In the genomic region with DNA sequence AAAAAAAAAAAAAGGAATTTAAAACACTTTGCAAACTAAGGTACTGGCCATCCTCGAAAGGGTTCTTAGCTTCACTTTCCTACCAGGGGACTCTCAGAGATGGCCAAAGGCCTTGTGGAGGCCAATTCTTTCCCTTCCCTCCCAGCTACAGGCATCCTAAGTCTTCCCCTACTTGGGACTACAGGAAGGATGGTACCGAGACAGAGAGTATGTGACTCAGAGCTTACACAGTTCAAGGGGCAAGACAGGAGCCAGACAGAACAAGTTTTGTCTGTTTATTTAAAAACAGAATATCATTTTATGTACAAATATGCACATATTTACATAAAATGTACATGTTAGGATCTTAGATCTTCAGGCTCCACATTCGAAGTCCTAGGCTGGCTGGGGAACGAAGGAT, we compare ENCODE assay signal across 14 cellular contexts. TPM values are rescaled to one million over a fixed set of nuclear protein-coding genes. Genes with fewer than 3 reads are reported as not detected.
DNase-seq lines count a peak whose midpoint lies in the region; ATAC-seq and TF ChIP-seq lines count a peak whose summit lies in the region.
"Had no signal": no experiment of that assay in that cellular context is flagged by ENCODE, and none has a peak within 500 bp of the region (broad histone marks: within the 10 kb centered on the region; RNA-seq: fewer than 3 reads in every experiment).

No MANE protein-coding gene starts in this region.

- H4K20me1 ChIP-seq in H9 (ENCODE audit: control insufficient read depth, insufficient read depth, insufficient read length): no peaks in the 10 kb centered on the region

- no peak for DNase-seq in activated naive CD4-positive, alpha-beta T cell treated with Interleukin-2 at 50 U/mL for 16 hours
- DNase-seq in T-helper 17 cell (no peak), epithelial cell of esophagus (ENCODE audit: low read depth) (peak; percentile 52), H9 (no peak)
- DNase-seq: caudate nucleus, endodermal cell, foreskin fibroblast, left colon, NCI-H1048, NCI-H226 had no signal

- no peak overlapping the region for H3K14ac ChIP-seq in H9 (ENCODE audit: insufficient read depth, low read length)

- WGBS in thymus: 96% methylated on average over 4 of the region's 4 CpGs
- no CpG with 5 or more reads among the region's 4 CpGs for WGBS in H9 (ENCODE audit: extremely low coverage, insufficient read length, low lambda C conversion rate)

- no peak overlapping the region for H2BK5ac ChIP-seq in H9 (ENCODE audit: insufficient read length, low read length)

- H4K5ac ChIP-seq in H9 (ENCODE audit: insufficient read length, low read depth, low read length): no peak overlapping the region

- H3K4me1 ChIP-seq in thymus (ENCODE audit: control insufficient read depth, insufficient read depth, low read length): peaks cover 25% of the 10 kb centered on the region
- no peaks in the 10 kb centered on the region for H3K4me1 ChIP-seq in H9 (ENCODE audit: insufficient read depth, low read length)

- no peak overlapping the region for H4K8ac ChIP-seq in H9 (replicated peaks; ENCODE audit: insufficient read length, low read depth, low read length)

- H2BK15ac ChIP-seq in H9 (ENCODE audit: low read depth, low read length): no peak overlapping the region

- H3K36me3 Mint-ChIP-seq in activated naive CD4-positive, alpha-beta T cell treated with anti-CD3 and anti-CD28 coated beads, Interleukin-2, amount 50 U/mL, for 24 hours: peaks cover 3% of the 10 kb centered on the region
- peaks cover 8% of the 10 kb centered on the region for H3K36me3 Mint-ChIP-seq in T-helper 17 cell (ENCODE audit: low read depth)
- H3K36me3 Mint-ChIP-seq in H9 (ENCODE audit: insufficient read depth in 1 of 3, low read depth in 3 of 3): no peaks in the 10 kb centered on the region

- H3K27me3 ChIP-seq in thymus (ENCODE audit: control insufficient read depth, insufficient read depth) (no peaks in the 10 kb centered on the region), H9 (ENCODE audit: insufficient read depth, low read length) (no peaks in the 10 kb centered on the region)

- no peak overlapping the region for H2AFZ ChIP-seq in H9 (ENCODE audit: low read length)

- no peaks in the 10 kb centered on the region for H3K9me3 Mint-ChIP-seq in activated naive CD4-positive, alpha-beta T cell treated with anti-CD3 and anti-CD28 coated beads, Interleukin-2, amount 50 U/mL, for 24 hours
- no peaks in the 10 kb centered on the region; a peak in 1 of 5 replicates for H3K9me3 Mint-ChIP-seq in H9
- H3K9me3 Mint-ChIP-seq: endodermal cell had no signal

- H3K36me3 ChIP-seq in thymus (ENCODE audit: control insufficient read depth, insufficient read depth): peaks cover 3% of the 10 kb centered on the region

- H3K9me3 ChIP-seq in T-helper 17 cell (ENCODE audit: control insufficient read depth, low read length, poor library complexity, severe bottlenecking) (no peaks in the 10 kb centered on the region), thymus (ENCODE audit: control insufficient read depth) (no peaks in the 10 kb centered on the region), H9 (ENCODE audit: control insufficient read depth, low read depth, low read length) (no peaks in the 10 kb centered on the region)

- TF ChIP-seq CTCF in epithelial cell of esophagus (IDR thresholded peaks at IDR 0.05; ENCODE audit: insufficient read depth, low read depth, low read length, missing control alignments) (no peak), H9 (conservative IDR thresholded peaks at IDR 0.05) (no peak)

- no peak overlapping the region for H2BK120ac ChIP-seq in H9 (ENCODE audit: low read depth, low read length, poor library complexity, severe bottlenecking)

- H3T11ph ChIP-seq in H9 (ENCODE audit: low read length): no peak overlapping the region

- no peaks in the 10 kb centered on the region for H3K79me2 ChIP-seq in H9 (ENCODE audit: insufficient read depth, low read length)

- H3K18ac ChIP-seq in H9 (ENCODE audit: insufficient read length, low read depth, low read length): no peak overlapping the region

- H3K23me2 ChIP-seq in H9 (ENCODE audit: insufficient read length, low read depth, low read length, poor library complexity, severe bottlenecking): no peaks in the 10 kb centered on the region

- peak overlapping the region; percentile 75 for H3K4me3 Mint-ChIP-seq in activated naive CD4-positive, alpha-beta T cell treated with anti-CD3 and anti-CD28 coated beads, Interleukin-2, amount 50 U/mL, for 24 hours
- H3K4me3 Mint-ChIP-seq in T-helper 17 cell (no peak overlapping the region), H9 (no peak overlapping the region)
- H3K4me3 Mint-ChIP-seq: endodermal cell had no signal

- H3K27ac ChIP-seq in thymus (ENCODE audit: low read depth) (peak overlapping the region; percentile 94), H9 (ENCODE audit: insufficient read length, low read depth, low read length) (no peak overlapping the region)

- H2AK5ac ChIP-seq in H9 (ENCODE audit: insufficient read length, low read length): no peak overlapping the region

- H4K91ac ChIP-seq in H9 (ENCODE audit: insufficient read length, low read depth, low read length): no peak overlapping the region

- no peak overlapping the region for H3K9ac ChIP-seq in H9 (ENCODE audit: extremely low read depth, insufficient read length, low read length)

- no peak overlapping the region for H3K4ac ChIP-seq in H9 (ENCODE audit: low read depth, low read length)

- H3K27ac Mint-ChIP-seq in activated naive CD4-positive, alpha-beta T cell treated with anti-CD3 and anti-CD28 coated beads, Interleukin-2, amount 50 U/mL, for 24 hours: peak overlapping the region; percentile 97
- peak overlapping the region; percentile 99 for H3K27ac Mint-ChIP-seq in T-helper 17 cell
- H3K27ac Mint-ChIP-seq in H9: no peak overlapping the region; a peak in 1 of 7 replicates
- H3K27ac Mint-ChIP-seq: endodermal cell had no signal

- H3K23ac ChIP-seq in H9 (ENCODE audit: insufficient read length, low read depth, low read length): no peak overlapping the region

- no peak overlapping the region for H2BK12ac ChIP-seq in H9 (ENCODE audit: insufficient read length, low read depth, low read length)

- H3K4me3 ChIP-seq in epithelial cell of esophagus (ENCODE audit: low read length) (no peak overlapping the region), thymus (ENCODE audit: low read length) (no peak overlapping the region)

- H3K27me3 Mint-ChIP-seq in activated naive CD4-positive, alpha-beta T cell treated with anti-CD3 and anti-CD28 coated beads, Interleukin-2, amount 50 U/mL, for 24 hours: no peaks in the 10 kb centered on the region
- H3K27me3 Mint-ChIP-seq in T-helper 17 cell (no peaks in the 10 kb centered on the region), H9 (ENCODE audit: low read depth) (peaks cover 15% of the 10 kb centered on the region)

- no peak for ATAC-seq in T-helper 17 cell
- ATAC-seq in GM18873 (IDR thresholded peaks at IDR 0.05; ENCODE audit: low FRiP score, unreplicated experiment): no peak
- ATAC-seq in HG03378 (IDR thresholded peaks at IDR 0.05; ENCODE audit: unreplicated experiment): no peak
- ATAC-seq: left colon had no signal

- no peak overlapping the region for H3K4me2 ChIP-seq in H9 (ENCODE audit: insufficient read depth, insufficient read length, low read length)

- peaks cover 58% of the 10 kb centered on the region for H3K4me1 Mint-ChIP-seq in activated naive CD4-positive, alpha-beta T cell treated with anti-CD3 and anti-CD28 coated beads, Interleukin-2, amount 50 U/mL, for 24 hours
- H3K4me1 Mint-ChIP-seq in T-helper 17 cell (peaks cover 47% of the 10 kb centered on the region), H9 (peaks cover 12 to 15% of the 10 kb centered on the region in 2 experiments)

- H3K56ac ChIP-seq in H9 (ENCODE audit: insufficient read length, low read depth, low read length): no peak overlapping the region

- H3K79me1 ChIP-seq in H9 (ENCODE audit: insufficient read depth, low read depth, low read length, poor library complexity, severe bottlenecking): no peaks in the 10 kb centered on the region

- H2BK20ac ChIP-seq in H9 (ENCODE audit: low read depth, low read length, poor library complexity, severe bottlenecking): no peak overlapping the region

RNA-seq across cellular contexts. Expression of a gene that starts 1.0 kb away (rescaled TPM):
- total RNA-seq in T-helper 17 cell (100 to 1,000 TPM; 156 to 189 TPM), H9 (2021) (0.13 TPM in 2 replicates)
- polyA plus RNA-seq in thymus: 40.8 TPM

RNA-seq across cellular contexts. Expression of a gene that starts 18.6 kb away (rescaled TPM):
- not detected for total RNA-seq in T-helper 17 cell
- 4.7 TPM for polyA plus RNA-seq in thymus
- total RNA-seq in H9 (2021): 0.33 and 0.64 TPM in 2 replicates
- total RNA-seq: endodermal cell had no signal

RNA-seq across cellular contexts. Expression of a gene that starts 25.0 kb away (rescaled TPM):
- total RNA-seq in T-helper 17 cell: 10 to 100 TPM; 80.6 to 85.4 TPM
- polyA plus RNA-seq in thymus: 148 TPM
- total RNA-seq in H9 (2021): 58.6 and 59.2 TPM in 2 replicates

RNA-seq across cellular contexts. Expression of a gene that starts 27.4 kb away (rescaled TPM):
- total RNA-seq in T-helper 17 cell: under 1 TPM in 1 of 2 donors, not detected in 1; 0.57 TPM
- 4.7 TPM for polyA plus RNA-seq in thymus
- 6.6 and 7.0 TPM in 2 replicates for total RNA-seq in H9 (2021)

RNA-seq across cellular contexts. Expression of a gene that starts 32.0 kb away (rescaled TPM):
- total RNA-seq in T-helper 17 cell (10 to 100 TPM; 45.5 to 45.7 TPM), H9 (2021) (73.7 and 77.0 TPM in 2 replicates)
- 149 TPM for polyA plus RNA-seq in thymus

Comparison
In these comparisons a context has a peak if more than half of its experiments do, and no peak if none do; other contexts are left out.
1. H3K27ac Mint-ChIP-seq: peak in activated naive CD4-positive, alpha-beta T cell treated with anti-CD3 and anti-CD28 coated beads, Interleukin-2, amount 50 U/mL, for 24 hours (single experiment) and T-helper 17 cell (single experiment); none in H9 (0 of 3).
2. RNA of a gene that starts 1.0 kb away (total RNA-seq): 156 to 189 TPM in T-helper 17 cell; 0.13 TPM in H9; every median in the first group is over 100 times any median in the second.